Comparison of ENCODE assay signal across 14 cellular contexts in the genomic region with DNA sequence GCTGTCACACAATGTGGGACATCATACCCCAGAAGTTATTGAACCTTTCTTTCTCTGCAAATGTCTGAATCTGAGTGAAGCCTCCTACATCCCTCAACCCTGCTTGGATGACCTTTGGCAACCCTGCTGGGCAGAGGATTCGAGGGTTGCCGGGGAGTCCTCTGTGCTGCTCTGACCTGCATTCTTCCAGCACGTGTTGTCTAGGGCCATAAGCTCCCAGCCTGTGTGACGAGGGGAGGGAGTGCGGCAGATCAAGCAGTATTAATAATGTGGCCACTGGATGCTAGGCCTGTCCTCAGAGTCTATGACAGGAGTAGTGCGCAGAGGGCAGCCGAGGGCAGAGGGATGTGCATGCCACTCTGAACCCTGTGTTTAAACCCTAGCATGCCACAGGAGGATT.
"Had no signal": no experiment of that assay in that cellular context is flagged by ENCODE, and none has a peak within 500 bp of the region (broad histone marks: within the 10 kb centered on the region; RNA-seq: fewer than 3 reads in every experiment).

No MANE protein-coding gene starts in this region.

- H3K4me1 Mint-ChIP-seq: activated naive CD4-positive, alpha-beta T cell treated with anti-CD3 and anti-CD28 coated beads, Interleukin-2, amount 50 U/mL, for 24 hours had no signal

- H3K27me3 ChIP-seq: gastrocnemius medialis, hepatocyte, sigmoid colon, SJCRH30 had no signal

- H3K4me3 ChIP-seq: gastrocnemius medialis, hepatocyte, lower lobe of right lung, prostate gland, sigmoid colon, SJCRH30 had no signal

- H3K36me3 ChIP-seq: gastrocnemius medialis, lower lobe of right lung, prostate gland, sigmoid colon, SJCRH30 had no signal

- ATAC-seq: gastrocnemius medialis, lower lobe of right lung, T-cell had no signal

- H3K9me3 ChIP-seq: gastrocnemius medialis, lower lobe of right lung, prostate gland, sigmoid colon, SJCRH30 had no signal

- H3K9me3 Mint-ChIP-seq: activated naive CD4-positive, alpha-beta T cell treated with anti-CD3 and anti-CD28 coated beads, Interleukin-2, amount 50 U/mL, for 24 hours; naive B cell; T-cell had no signal

- H3K4me3 Mint-ChIP-seq: activated naive CD4-positive, alpha-beta T cell treated with anti-CD3 and anti-CD28 coated beads, Interleukin-2, amount 50 U/mL, for 24 hours; T-cell had no signal

- H3K36me3 Mint-ChIP-seq: activated naive CD4-positive, alpha-beta T cell treated with anti-CD3 and anti-CD28 coated beads, Interleukin-2, amount 50 U/mL, for 24 hours; naive B cell; T-cell had no signal

- DNase-seq: activated CD4-positive, alpha-beta T cell treated with anti-CD3 and anti-CD28 coated beads for 48 hours; gastrocnemius medialis; lower lobe of right lung; midbrain; naive B cell; occipital lobe; sigmoid colon; SJCRH30; stimulated activated CD4-positive, alpha-beta T cell treated with anti-CD3 and anti-CD28 coated beads, Interleukin-12 subunit alpha, Interleukin-12 subunit beta, amount 100 ng/mL, for 4 hours; stimulated activated naive CD4-positive, alpha-beta T cell; T-cell had no signal

- H3K27ac ChIP-seq: gastrocnemius medialis, hepatocyte, lower lobe of right lung, prostate gland, SJCRH30 had no signal

- H3K27ac Mint-ChIP-seq: activated naive CD4-positive, alpha-beta T cell treated with anti-CD3 and anti-CD28 coated beads, Interleukin-2, amount 50 U/mL, for 24 hours; naive B cell; T-cell had no signal
